ENCODE assay signal across 1 cellular context in the genomic region with DNA sequence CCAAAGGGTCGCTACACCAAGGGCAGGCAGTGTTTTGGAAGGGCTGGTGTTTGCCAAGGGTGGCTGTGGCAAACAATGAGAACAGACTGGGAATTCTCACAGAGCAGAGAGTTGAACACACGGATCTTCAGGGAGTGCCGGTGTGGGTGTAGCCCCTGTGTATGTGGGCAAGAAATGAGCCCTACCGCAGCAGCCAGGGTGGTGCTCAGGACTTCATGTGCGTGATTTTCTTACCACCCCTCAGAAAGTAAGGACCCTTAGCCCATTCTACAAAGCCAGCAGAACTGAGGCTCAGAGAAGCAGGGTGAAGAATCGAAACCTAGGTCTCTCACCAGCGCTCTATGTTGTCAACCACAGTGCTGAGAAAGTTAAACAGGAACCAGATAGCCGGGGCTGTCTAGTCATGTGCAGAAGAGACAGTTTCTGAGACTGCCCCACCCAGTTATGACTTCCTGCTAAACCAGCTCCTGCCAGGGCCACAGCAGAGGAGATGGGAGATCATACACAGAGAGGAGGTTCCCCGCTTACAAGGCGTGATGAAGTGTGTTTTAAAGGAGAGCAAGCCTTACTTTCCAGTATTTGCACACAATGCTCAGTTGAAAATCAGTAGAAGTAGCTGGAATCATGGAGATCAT.
A peak's percentile ranks its signal among the peaks of the same experiment; 100 is the strongest.
TF ChIP-seq lines count a peak whose summit lies in the region.

No MANE protein-coding gene starts in this region.

TF ChIP-seq in K562, 482 proteins besides CTCF, POLR2A, EP300 and RAD21 (continued from another document and continues in another):
- TF ChIP-seq HOMEZ (CRISPR knock-in tag; IDR thresholded peaks at IDR 0.05) (no peak; the same call in 1 of the 2 replicates), NFIX (CRISPR knock-in tag; IDR thresholded peaks at IDR 0.05; ENCODE audit: low read depth) (no peak), NFXL1 (CRISPR knock-in tag; IDR thresholded peaks at IDR 0.05) (no peak), NR2C2 (CRISPR knock-in tag; IDR thresholded peaks at IDR 0.05) (no peak), NR2C2 (tag; IDR thresholded peaks at IDR 0.05) (peak; percentile 35; the same call in 1 of the 2 replicates), KDM2B (CRISPR knock-in tag; IDR thresholded peaks at IDR 0.05) (no peak), GATAD2A (IDR thresholded peaks at IDR 0.05) (no peak), ETV1 (tag; conservative IDR thresholded peaks at IDR 0.05; ENCODE audit: low read depth) (peak; percentile 79), ZNF217 (CRISPR knock-in tag; IDR thresholded peaks at IDR 0.05) (no peak), RFX1 (IDR thresholded peaks at IDR 0.05) (no peak), CCAR2 (IDR thresholded peaks at IDR 0.05; ENCODE audit: low read depth, low read length) (no peak), ZNF354B (CRISPR knock-in tag; IDR thresholded peaks at IDR 0.05) (no peak), KAT8 (IDR thresholded peaks at IDR 0.05; ENCODE audit: low read depth) (no peak), HNRNPK (IDR thresholded peaks at IDR 0.05; ENCODE audit: low read depth, low read length, poor library complexity, severe bottlenecking) (no peak), RUNX1 (IDR thresholded peaks at IDR 0.05; ENCODE audit: low read depth) (no peak), CXXC5 (CRISPR knock-in tag; IDR thresholded peaks at IDR 0.05) (peak; percentile 31; the same call in 1 of the 2 replicates), MBD1 (CRISPR knock-in tag; IDR thresholded peaks at IDR 0.05) (no peak), CEBPB (tag; IDR thresholded peaks at IDR 0.05) (no peak), ZNF140 (CRISPR knock-in tag; IDR thresholded peaks at IDR 0.05) (no peak), SAP30 (IDR thresholded peaks at IDR 0.05; ENCODE audit: borderline replicate concordance, insufficient read depth, low read depth, low read length, poor library complexity, severe bottlenecking) (no peak), POLR2B (IDR thresholded peaks at IDR 0.05; ENCODE audit: low read depth, partially characterized antibody) (peak; percentile 33), HNRNPLL (IDR thresholded peaks at IDR 0.05; ENCODE audit: low read depth, low read length, poor library complexity, severe bottlenecking) (no peak), TBP (optimal IDR thresholded peaks at IDR 0.05; ENCODE audit: low read depth, low read length) (peak; percentile 31), ZNF586 (CRISPR knock-in tag; conservative IDR thresholded peaks at IDR 0.05) (0 out of 2 replicates have a peak, but pooled peaks have one; percentile 44), RBM22 (IDR thresholded peaks at IDR 0.05; ENCODE audit: low read depth, low read length, poor library complexity, severe bottlenecking) (no peak), SMARCB1 (IDR thresholded peaks at IDR 0.05; ENCODE audit: insufficient read length, low read depth) (no peak), MEF2A (IDR thresholded peaks at IDR 0.05; ENCODE audit: control insufficient read depth, low read depth, low read length) (no peak), DDX20 (tag; IDR thresholded peaks at IDR 0.05; ENCODE audit: low read depth) (no peak), ZNF766 (CRISPR knock-in tag; conservative IDR thresholded peaks at IDR 0.05) (peak; percentile 43; the same call in 1 of the 2 replicates), WHSC1 (IDR thresholded peaks at IDR 0.05; ENCODE audit: low read length) (no peak), BRD4 (IDR thresholded peaks at IDR 0.05) (no peak), ZNF239 (CRISPR knock-in tag; IDR thresholded peaks at IDR 0.05) (no peak), CCNT2 (IDR thresholded peaks at IDR 0.05; ENCODE audit: borderline replicate concordance, extremely low read depth, insufficient read length, low read depth, low read length) (no peak), KHSRP (IDR thresholded peaks at IDR 0.05) (no peak), SMAD3 (CRISPR knock-in tag; conservative IDR thresholded peaks at IDR 0.05) (no peak), POLR3A (IDR thresholded peaks at IDR 0.05; ENCODE audit: borderline replicate concordance, extremely low read depth, insufficient read depth, insufficient read length) (no peak), POLR2H (tag; IDR thresholded peaks at IDR 0.05; ENCODE audit: low read depth) (no peak), HDAC1 (IDR thresholded peaks at IDR 0.05) (no peak), ZNF212 (CRISPR knock-in tag; IDR thresholded peaks at IDR 0.05) (no peak)
- TF ChIP-seq, protein P1, sequence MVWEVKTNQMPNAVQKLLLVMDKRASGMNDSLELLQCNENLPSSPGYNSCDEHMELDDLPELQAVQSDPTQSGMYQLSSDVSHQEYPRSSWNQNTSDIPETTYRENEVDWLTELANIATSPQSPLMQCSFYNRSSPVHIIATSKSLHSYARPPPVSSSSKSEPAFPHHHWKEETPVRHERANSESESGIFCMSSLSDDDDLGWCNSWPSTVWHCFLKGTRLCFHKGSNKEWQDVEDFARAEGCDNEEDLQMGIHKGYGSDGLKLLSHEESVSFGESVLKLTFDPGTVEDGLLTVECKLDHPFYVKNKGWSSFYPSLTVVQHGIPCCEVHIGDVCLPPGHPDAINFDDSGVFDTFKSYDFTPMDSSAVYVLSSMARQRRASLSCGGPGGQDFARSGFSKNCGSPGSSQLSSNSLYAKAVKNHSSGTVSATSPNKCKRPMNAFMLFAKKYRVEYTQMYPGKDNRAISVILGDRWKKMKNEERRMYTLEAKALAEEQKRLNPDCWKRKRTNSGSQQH (CRISPR knock-in tag; IDR thresholded peaks at IDR 0.05), result no peak
- TF ChIP-seq, protein P2, sequence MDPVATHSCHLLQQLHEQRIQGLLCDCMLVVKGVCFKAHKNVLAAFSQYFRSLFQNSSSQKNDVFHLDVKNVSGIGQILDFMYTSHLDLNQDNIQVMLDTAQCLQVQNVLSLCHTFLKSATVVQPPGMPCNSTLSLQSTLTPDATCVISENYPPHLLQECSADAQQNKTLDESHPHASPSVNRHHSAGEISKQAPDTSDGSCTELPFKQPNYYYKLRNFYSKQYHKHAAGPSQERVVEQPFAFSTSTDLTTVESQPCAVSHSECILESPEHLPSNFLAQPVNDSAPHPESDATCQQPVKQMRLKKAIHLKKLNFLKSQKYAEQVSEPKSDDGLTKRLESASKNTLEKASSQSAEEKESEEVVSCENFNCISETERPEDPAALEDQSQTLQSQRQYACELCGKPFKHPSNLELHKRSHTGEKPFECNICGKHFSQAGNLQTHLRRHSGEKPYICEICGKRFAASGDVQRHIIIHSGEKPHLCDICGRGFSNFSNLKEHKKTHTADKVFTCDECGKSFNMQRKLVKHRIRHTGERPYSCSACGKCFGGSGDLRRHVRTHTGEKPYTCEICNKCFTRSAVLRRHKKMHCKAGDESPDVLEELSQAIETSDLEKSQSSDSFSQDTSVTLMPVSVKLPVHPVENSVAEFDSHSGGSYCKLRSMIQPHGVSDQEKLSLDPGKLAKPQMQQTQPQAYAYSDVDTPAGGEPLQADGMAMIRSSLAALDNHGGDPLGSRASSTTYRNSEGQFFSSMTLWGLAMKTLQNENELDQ (CRISPR knock-in tag; IDR thresholded peaks at IDR 0.05; ENCODE audit: borderline replicate concordance), result no peak
- TF ChIP-seq, protein P3, sequence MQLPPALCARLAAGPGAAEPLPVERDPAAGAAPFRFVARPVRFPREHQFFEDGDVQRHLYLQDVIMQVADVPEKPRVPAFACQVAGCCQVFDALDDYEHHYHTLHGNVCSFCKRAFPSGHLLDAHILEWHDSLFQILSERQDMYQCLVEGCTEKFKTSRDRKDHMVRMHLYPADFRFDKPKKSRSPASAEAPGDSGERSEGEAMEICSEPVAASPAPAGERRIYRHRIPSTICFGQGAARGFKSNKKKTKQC (CRISPR knock-in tag; IDR thresholded peaks at IDR 0.05), result no peak
- TF ChIP-seq, protein P4, sequence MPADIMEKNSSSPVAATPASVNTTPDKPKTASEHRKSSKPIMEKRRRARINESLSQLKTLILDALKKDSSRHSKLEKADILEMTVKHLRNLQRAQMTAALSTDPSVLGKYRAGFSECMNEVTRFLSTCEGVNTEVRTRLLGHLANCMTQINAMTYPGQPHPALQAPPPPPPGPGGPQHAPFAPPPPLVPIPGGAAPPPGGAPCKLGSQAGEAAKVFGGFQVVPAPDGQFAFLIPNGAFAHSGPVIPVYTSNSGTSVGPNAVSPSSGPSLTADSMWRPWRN (IDR thresholded peaks at IDR 0.05; ENCODE audit: low read depth), result no peak
- TF ChIP-seq, protein P5, sequence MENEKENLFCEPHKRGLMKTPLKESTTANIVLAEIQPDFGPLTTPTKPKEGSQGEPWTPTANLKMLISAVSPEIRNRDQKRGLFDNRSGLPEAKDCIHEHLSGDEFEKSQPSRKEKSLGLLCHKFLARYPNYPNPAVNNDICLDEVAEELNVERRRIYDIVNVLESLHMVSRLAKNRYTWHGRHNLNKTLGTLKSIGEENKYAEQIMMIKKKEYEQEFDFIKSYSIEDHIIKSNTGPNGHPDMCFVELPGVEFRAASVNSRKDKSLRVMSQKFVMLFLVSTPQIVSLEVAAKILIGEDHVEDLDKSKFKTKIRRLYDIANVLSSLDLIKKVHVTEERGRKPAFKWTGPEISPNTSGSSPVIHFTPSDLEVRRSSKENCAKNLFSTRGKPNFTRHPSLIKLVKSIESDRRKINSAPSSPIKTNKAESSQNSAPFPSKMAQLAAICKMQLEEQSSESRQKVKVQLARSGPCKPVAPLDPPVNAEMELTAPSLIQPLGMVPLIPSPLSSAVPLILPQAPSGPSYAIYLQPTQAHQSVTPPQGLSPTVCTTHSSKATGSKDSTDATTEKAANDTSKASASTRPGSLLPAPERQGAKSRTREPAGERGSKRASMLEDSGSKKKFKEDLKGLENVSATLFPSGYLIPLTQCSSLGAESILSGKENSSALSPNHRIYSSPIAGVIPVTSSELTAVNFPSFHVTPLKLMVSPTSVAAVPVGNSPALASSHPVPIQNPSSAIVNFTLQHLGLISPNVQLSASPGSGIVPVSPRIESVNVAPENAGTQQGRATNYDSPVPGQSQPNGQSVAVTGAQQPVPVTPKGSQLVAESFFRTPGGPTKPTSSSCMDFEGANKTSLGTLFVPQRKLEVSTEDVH (IDR thresholded peaks at IDR 0.05; ENCODE audit: low read depth, partially characterized antibody), result no peak
- TF ChIP-seq, protein P6, sequence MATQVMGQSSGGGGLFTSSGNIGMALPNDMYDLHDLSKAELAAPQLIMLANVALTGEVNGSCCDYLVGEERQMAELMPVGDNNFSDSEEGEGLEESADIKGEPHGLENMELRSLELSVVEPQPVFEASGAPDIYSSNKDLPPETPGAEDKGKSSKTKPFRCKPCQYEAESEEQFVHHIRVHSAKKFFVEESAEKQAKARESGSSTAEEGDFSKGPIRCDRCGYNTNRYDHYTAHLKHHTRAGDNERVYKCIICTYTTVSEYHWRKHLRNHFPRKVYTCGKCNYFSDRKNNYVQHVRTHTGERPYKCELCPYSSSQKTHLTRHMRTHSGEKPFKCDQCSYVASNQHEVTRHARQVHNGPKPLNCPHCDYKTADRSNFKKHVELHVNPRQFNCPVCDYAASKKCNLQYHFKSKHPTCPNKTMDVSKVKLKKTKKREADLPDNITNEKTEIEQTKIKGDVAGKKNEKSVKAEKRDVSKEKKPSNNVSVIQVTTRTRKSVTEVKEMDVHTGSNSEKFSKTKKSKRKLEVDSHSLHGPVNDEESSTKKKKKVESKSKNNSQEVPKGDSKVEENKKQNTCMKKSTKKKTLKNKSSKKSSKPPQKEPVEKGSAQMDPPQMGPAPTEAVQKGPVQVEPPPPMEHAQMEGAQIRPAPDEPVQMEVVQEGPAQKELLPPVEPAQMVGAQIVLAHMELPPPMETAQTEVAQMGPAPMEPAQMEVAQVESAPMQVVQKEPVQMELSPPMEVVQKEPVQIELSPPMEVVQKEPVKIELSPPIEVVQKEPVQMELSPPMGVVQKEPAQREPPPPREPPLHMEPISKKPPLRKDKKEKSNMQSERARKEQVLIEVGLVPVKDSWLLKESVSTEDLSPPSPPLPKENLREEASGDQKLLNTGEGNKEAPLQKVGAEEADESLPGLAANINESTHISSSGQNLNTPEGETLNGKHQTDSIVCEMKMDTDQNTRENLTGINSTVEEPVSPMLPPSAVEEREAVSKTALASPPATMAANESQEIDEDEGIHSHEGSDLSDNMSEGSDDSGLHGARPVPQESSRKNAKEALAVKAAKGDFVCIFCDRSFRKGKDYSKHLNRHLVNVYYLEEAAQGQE (CRISPR knock-in tag; IDR thresholded peaks at IDR 0.05; ENCODE audit: low read depth), result no peak
